In genomic region chr21:36803801-36804452, GRCh38 we compare ENCODE assay signal across 14 cellular contexts.
DNase-seq lines count a peak whose midpoint lies in the region; ATAC-seq and TF ChIP-seq lines count a peak whose summit lies in the region.
"Had no signal": no experiment of that assay in that cellular context is flagged by ENCODE, and none has a peak within 500 bp of the region (broad histone marks: within the 10 kb centered on the region; RNA-seq: fewer than 3 reads in every experiment).

No MANE protein-coding gene starts in this region.

- H3K27me3 ChIP-seq in kidney epithelial cell (ENCODE audit: control insufficient read depth, insufficient read depth, low read length) = no peaks in the 10 kb centered on the region

- peaks cover 12% of the 10 kb centered on the region for H3K4me1 Mint-ChIP-seq in activated T-helper 17 cell treated with anti-CD3 and anti-CD28 coated beads, Interleukin-2, amount 50 U/mL, for 72 hours
- no peaks in the 10 kb centered on the region for H3K4me1 Mint-ChIP-seq in endothelial cell (ENCODE audit: unreplicated experiment)

- no peaks in the 10 kb centered on the region for H3K27me3 Mint-ChIP-seq in activated T-helper 17 cell treated with anti-CD3 and anti-CD28 coated beads, Interleukin-2, amount 50 U/mL, for 72 hours
- peaks cover 2% of the 10 kb centered on the region for H3K27me3 Mint-ChIP-seq in endothelial cell (ENCODE audit: unreplicated experiment)

- peaks cover 8% of the 10 kb centered on the region for H3K9me3 Mint-ChIP-seq in activated T-helper 17 cell treated with anti-CD3 and anti-CD28 coated beads, Interleukin-2, amount 50 U/mL, for 72 hours
- H3K9me3 Mint-ChIP-seq in endothelial cell (ENCODE audit: unreplicated experiment) = no peaks in the 10 kb centered on the region

- H3K36me3 Mint-ChIP-seq in activated T-helper 17 cell treated with anti-CD3 and anti-CD28 coated beads, Interleukin-2, amount 50 U/mL, for 72 hours (ENCODE audit: low read depth) = peaks cover 15% of the 10 kb centered on the region
- peaks cover 26% of the 10 kb centered on the region for H3K36me3 Mint-ChIP-seq in endothelial cell (ENCODE audit: low read depth, unreplicated experiment)

- TF ChIP-seq CTCF in kidney epithelial cell (IDR thresholded peaks at IDR 0.05; ENCODE audit: insufficient read depth, low read length, poor library complexity, severe bottlenecking) (no peak), endothelial cell (IDR thresholded peaks at IDR 0.05; ENCODE audit: unreplicated experiment) (no peak), GM20000 (IDR thresholded peaks at IDR 0.05; ENCODE audit: extremely low read depth, missing control alignments) (no peak)

- DNase-seq in G401 (ENCODE audit: low spot score) = peak; percentile 60
- peak; percentile 65 for DNase-seq in kidney epithelial cell (ENCODE audit: low read depth)
- peak; percentile 12 for DNase-seq in pons (ENCODE audit: low spot score)
- no peak for DNase-seq in endothelial cell (ENCODE audit: low spot score)
- DNase-seq in NK-92 (lab: John Stamatoyannopoulos, UW; ENCODE audit: unreplicated experiment) = no peak
- DNase-seq in GM20000 (ENCODE audit: low spot score) = no peak
- DNase-seq: DMS 273 treated with DMSO at 0.1 percent for 48 hours, H7, NCI-H1417, NCI-H187 treated with DMSO at 0.1 percent for 48 hours, NCI-H446, PC-9 had no signal

- no peak overlapping the region for H3K4me3 Mint-ChIP-seq in activated T-helper 17 cell treated with anti-CD3 and anti-CD28 coated beads, Interleukin-2, amount 50 U/mL, for 72 hours
- no peak overlapping the region for H3K4me3 Mint-ChIP-seq in endothelial cell (ENCODE audit: unreplicated experiment)

- ATAC-seq in activated T-helper 17 cell treated with anti-CD3 and anti-CD28 coated beads, Interleukin-2, amount 50 U/mL, for 72 hours (replicated peaks) = no peak
- ATAC-seq in GM18907 (IDR thresholded peaks at IDR 0.05; ENCODE audit: unreplicated experiment) = no peak

- H3K36me3 ChIP-seq in kidney epithelial cell (ENCODE audit: control insufficient read depth, insufficient read depth, low read length) = no peaks in the 10 kb centered on the region

- in situ Hi-C loops in G401 (cut with HindIII; ENCODE audit: low sequenced_read_pairs) = no loop called here

- no peak overlapping the region for H3K4me3 ChIP-seq in kidney epithelial cell (ENCODE audit: low read depth, low read length)
- H3K4me3 ChIP-seq: PC-9 had no signal

- H3K27ac Mint-ChIP-seq in activated T-helper 17 cell treated with anti-CD3 and anti-CD28 coated beads, Interleukin-2, amount 50 U/mL, for 72 hours = peak overlapping the region; percentile 28
- H3K27ac Mint-ChIP-seq in endothelial cell (ENCODE audit: unreplicated experiment) = no peak overlapping the region

Comparison
In these comparisons a context has a peak if more than half of its experiments do, and no peak if none do; other contexts are left out.
1. DNase-seq: peak in G401 (single experiment), kidney epithelial cell (single experiment) and pons (single experiment); none in endothelial cell (single experiment), NK-92 (single experiment) and GM20000 (single experiment).